18 cellular contexts compared by ENCODE assay signal in the genomic region with DNA sequence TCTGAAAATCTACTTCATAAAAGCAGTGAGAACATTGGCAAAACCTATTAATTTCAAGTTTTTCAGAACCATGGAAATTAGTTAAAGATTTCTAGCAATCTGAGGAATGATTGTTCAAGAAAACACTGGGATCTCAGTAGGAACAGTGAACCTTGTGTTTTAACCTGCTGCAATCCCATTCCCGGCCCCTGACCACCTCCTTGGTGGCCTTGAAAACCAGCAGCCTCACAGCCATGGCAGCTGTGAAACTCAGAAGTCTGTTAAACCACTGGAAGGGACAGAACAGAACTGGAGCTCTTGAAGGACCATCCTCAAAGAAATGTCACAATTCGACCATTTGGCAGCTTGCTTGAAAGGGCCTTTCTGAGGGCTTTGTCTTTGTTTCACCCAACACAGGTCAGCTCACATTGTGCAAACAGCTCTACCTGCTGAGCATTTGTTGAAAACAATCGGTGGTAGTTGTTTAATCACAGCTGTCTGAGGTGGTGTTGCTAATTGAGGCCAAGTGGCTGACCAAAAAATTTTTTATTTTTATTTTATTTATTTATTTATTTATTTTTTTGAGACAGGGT. TPM values are rescaled to one million over a fixed set of nuclear protein-coding genes. Genes with fewer than 3 reads are reported as not detected.
DNase-seq lines count a peak whose midpoint lies in the region; ATAC-seq and TF ChIP-seq lines count a peak whose summit lies in the region.
"Had no signal": no experiment of that assay in that cellular context is flagged by ENCODE, and none has a peak within 500 bp of the region (broad histone marks: within the 10 kb centered on the region; RNA-seq: fewer than 3 reads in every experiment).

No MANE protein-coding gene starts in this region.

- peak overlapping the region; percentile 2; the same call in 1 of the 2 replicates for H3K4me3 ChIP-seq in GM23338
- no peak overlapping the region for H3K4me3 ChIP-seq in body of pancreas

- TF ChIP-seq CTCF in GM23338 (conservative IDR thresholded peaks at IDR 0.05; ENCODE audit: low read depth in 2 of 2) (no peak), body of pancreas (IDR thresholded peaks at IDR 0.05) (no peak), nephron (IDR thresholded peaks at IDR 0.05; ENCODE audit: unreplicated experiment in 3 of 3) (no peak)
- TF ChIP-seq CTCF in CD4-positive, alpha-beta T cell (IDR thresholded peaks at IDR 0.05): no peak

- peaks cover 10% of the 10 kb centered on the region for H4K20me1 ChIP-seq in GM23338 (replicated peaks; ENCODE audit: insufficient read depth)

- H3K79me2 ChIP-seq in GM23338 (replicated peaks; ENCODE audit: insufficient read depth): peaks cover 86% of the 10 kb centered on the region

- H3K27ac ChIP-seq in GM23338 (ENCODE audit: low read depth) (peak overlapping the region; percentile 50), body of pancreas (peak overlapping the region in 3 of 4 donors; percentile 57 to 72 (median 67))
- H3K27ac ChIP-seq in CD4-positive, alpha-beta T cell (ENCODE audit: low read depth, low read length): no peak overlapping the region

- POLR2A ChIA-PET in CD4-positive, alpha-beta T cell (lab: Charles Lee): interaction anchor here (0.6 kb wide), 1 partner anchor 696 kb away, joined by 4 read pairs; no protein-coding TSS in a partner anchor

- 15 to 30% methylated on average over 3 of the region's 3 CpGs for WGBS in body of pancreas, 2 donors

- H3K9me2 ChIP-seq in GM23338 (ENCODE audit: insufficient read depth): no peaks in the 10 kb centered on the region
- H3K9me2 ChIP-seq: SK-N-SH had no signal

- peak overlapping the region; percentile 44 for H3K4me2 ChIP-seq in GM23338
- H3K4me2 ChIP-seq: SK-N-SH had no signal

- H3K27me3 Mint-ChIP-seq in GM23338 (ENCODE audit: insufficient read depth, low read depth, poor library complexity): peaks cover 4% of the 10 kb centered on the region
- no peaks in the 10 kb centered on the region for H3K27me3 Mint-ChIP-seq in nephron (ENCODE audit: low read depth)
- peaks cover 22% of the 10 kb centered on the region for H3K27me3 Mint-ChIP-seq in CD4-positive, alpha-beta T cell

- H3F3A ChIP-seq in GM23338 (replicated peaks; ENCODE audit: low read depth): no peaks in the 10 kb centered on the region

- H3K4me3 Mint-ChIP-seq in GM23338 (no peak overlapping the region), nephron (no peak overlapping the region)
- H3K4me3 Mint-ChIP-seq in CD4-positive, alpha-beta T cell: no peak overlapping the region
- H3K4me3 Mint-ChIP-seq: CD8-positive, alpha-beta memory T cell had no signal

- H3K4me1 ChIP-seq in GM23338 (ENCODE audit: insufficient read depth): peaks cover 20% of the 10 kb centered on the region
- peaks cover 49% of the 10 kb centered on the region for H3K4me1 ChIP-seq in body of pancreas

- peak; percentile 88 for ATAC-seq in GM23338
- ATAC-seq in body of pancreas: peak; percentile 35
- no peak for ATAC-seq in GM18867 (IDR thresholded peaks at IDR 0.05; ENCODE audit: unreplicated experiment)
- no peak for ATAC-seq in CD4-positive, alpha-beta T cell (ENCODE audit: poor library complexity)
- ATAC-seq in GM18517 (IDR thresholded peaks at IDR 0.05; ENCODE audit: unreplicated experiment): no peak

- H3K27ac Mint-ChIP-seq in GM23338 (peak overlapping the region; percentile 72; the same call in 1 of the 2 replicates), nephron (peak overlapping the region; percentile 25 to 93 (median 64))
- no peak overlapping the region for H3K27ac Mint-ChIP-seq in CD4-positive, alpha-beta T cell
- H3K27ac Mint-ChIP-seq: CD8-positive, alpha-beta memory T cell had no signal

- H3K4me1 Mint-ChIP-seq in GM23338 (peaks cover 25% of the 10 kb centered on the region), nephron (peaks cover 12% of the 10 kb centered on the region)
- H3K4me1 Mint-ChIP-seq in CD4-positive, alpha-beta T cell (ENCODE audit: low read depth): no peaks in the 10 kb centered on the region
- H3K4me1 Mint-ChIP-seq: CD8-positive, alpha-beta memory T cell had no signal

- H3K9me3 Mint-ChIP-seq in GM23338 (no peaks in the 10 kb centered on the region), nephron (peaks cover 8% of the 10 kb centered on the region)
- no peaks in the 10 kb centered on the region for H3K9me3 Mint-ChIP-seq in CD4-positive, alpha-beta T cell

- H3K36me3 ChIP-seq in GM23338 (ENCODE audit: insufficient read depth): no peaks in the 10 kb centered on the region
- H3K36me3 ChIP-seq in body of pancreas (replicated peaks in 1 of 2; ENCODE audit: insufficient read depth in 1 of 2, low read depth in 2 of 2): no peaks in the 10 kb centered on the region

- DNase-seq in GM23338 (ENCODE audit: low spot score): peak; percentile 69
- peak; percentile 88 for DNase-seq in NCI-H748 (lab: John Stamatoyannopoulos, UW; ENCODE audit: unreplicated experiment)
- DNase-seq in body of pancreas: peak in 1 of 4 donors; percentile 35
- DNase-seq in activated T-cell treated with anti-CD3 and anti-CD28 coated beads for 4 hours: no peak
- no peak for DNase-seq in CD4-positive, alpha-beta T cell
- DNase-seq: CD8-positive, alpha-beta memory T cell; DMS79 treated with DMSO at 0.1 percent for 48 hours; IMR-90; Karpas-422; MM.1S; NCI-H1105; NCI-H187; NCI-H82; Right ventricle myocardium superior; SK-N-SH had no signal

- H3K27me3 ChIP-seq in GM23338 (ENCODE audit: insufficient read depth): no peaks in the 10 kb centered on the region
- H3K27me3 ChIP-seq in body of pancreas: no peaks in the 10 kb centered on the region
- no peaks in the 10 kb centered on the region for H3K27me3 ChIP-seq in CD4-positive, alpha-beta T cell (ENCODE audit: control insufficient read depth, insufficient read depth, low read length)

- no peak for TF ChIP-seq POLR2A in body of pancreas (IDR thresholded peaks at IDR 0.05)

- CTCF ChIA-PET in CD4-positive, alpha-beta T cell (lab: Charles Lee): interaction anchor here (0.7 kb wide), 1 partner anchor 26 kb away, joined by 5 read pairs; no protein-coding TSS in a partner anchor

- no peaks in the 10 kb centered on the region for H3K9me3 ChIP-seq in body of pancreas
- H3K9me3 ChIP-seq in CD4-positive, alpha-beta T cell (ENCODE audit: control insufficient read depth, low read length): no peaks in the 10 kb centered on the region
- H3K9me3 ChIP-seq: SK-N-SH had no signal

- H3K36me3 Mint-ChIP-seq in GM23338 (ENCODE audit: low read depth) (peaks cover 2% of the 10 kb centered on the region; the same call in 2 of the 3 replicates), nephron (ENCODE audit: low read depth) (peaks cover 36% of the 10 kb centered on the region)
- H3K36me3 Mint-ChIP-seq in CD4-positive, alpha-beta T cell (ENCODE audit: low read depth): no peaks in the 10 kb centered on the region
- H3K36me3 Mint-ChIP-seq: CD8-positive, alpha-beta memory T cell had no signal

- intact Hi-C loops in body of pancreas (cut with DNase I): no loop called here
- intact Hi-C loops in CD4-positive, alpha-beta T cell (cut with DNase I, micrococcal nuclease): no loop called here

- H2AFZ ChIP-seq in GM23338: no peak overlapping the region

TF ChIP-seq in GM23338, 12 proteins besides CTCF, POLR2A, EP300 and RAD21 (continues in another document):
- TF ChIP-seq STAT1 (IDR thresholded peaks at IDR 0.05; ENCODE audit: unreplicated experiment) (no peak), JUNB (IDR thresholded peaks at IDR 0.05; ENCODE audit: unreplicated experiment) (no peak)

RNA-seq across cellular contexts. Expression of gene NEDD4L, which starts 25.8 kb away (rescaled TPM):
- 60.5 and 72.3 TPM in 2 replicates for total RNA-seq in GM23338 (2014; rRNA removed; shearing (Covaris generic))
- polyA plus RNA-seq in GM23338 (2016; fragmentation: Nextera tagmentation; extraction: Ambion mirVana): 36.2 and 40.7 TPM in 2 replicates
- total RNA-seq in body of pancreas: 100 to 1,000 TPM; 105 to 108 TPM
- 10 to 100 TPM; 11.2 to 13.7 TPM for total RNA-seq in CD4-positive, alpha-beta T cell

Comparison
In these comparisons a context has a peak if more than half of its experiments do, and no peak if none do; other contexts are left out.
1. ATAC-seq: peak in GM23338 (single experiment) and body of pancreas (single experiment); none in GM18867 (single experiment), CD4-positive, alpha-beta T cell (single experiment) and GM18517 (single experiment).
2. DNase-seq: peak in GM23338 (single experiment) and NCI-H748 (single experiment); none in activated T-cell treated with anti-CD3 and anti-CD28 coated beads for 4 hours (single experiment) and CD4-positive, alpha-beta T cell (0 of 10).